In the genomic region with DNA sequence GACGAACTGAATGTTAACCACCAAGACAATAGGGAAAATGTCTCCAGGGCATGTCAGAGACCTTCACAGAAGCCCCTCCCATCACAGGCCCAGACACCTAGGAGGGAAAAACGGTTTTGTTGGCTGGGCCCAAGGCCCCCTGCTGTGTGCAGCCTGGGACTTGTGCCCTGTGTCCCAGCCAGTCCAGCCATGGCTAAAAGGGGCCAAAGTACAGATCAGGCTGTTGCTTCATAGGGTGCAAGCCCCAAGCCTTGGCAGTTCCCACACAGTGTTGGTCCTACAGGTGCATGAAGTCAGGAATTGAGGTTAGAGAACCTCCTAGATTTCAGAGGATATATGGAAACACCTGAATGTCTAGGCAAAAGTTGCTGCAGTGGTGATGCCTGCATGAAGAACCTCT, we compare ENCODE assay signal across 2 cellular contexts.
TF ChIP-seq lines count a peak whose summit lies in the region.

No MANE protein-coding gene starts in this region.

TF ChIP-seq in HepG2, 621 proteins besides CTCF, POLR2A, EP300 and RAD21 (continued from another document):
- TF ChIP-seq, protein P1, sequence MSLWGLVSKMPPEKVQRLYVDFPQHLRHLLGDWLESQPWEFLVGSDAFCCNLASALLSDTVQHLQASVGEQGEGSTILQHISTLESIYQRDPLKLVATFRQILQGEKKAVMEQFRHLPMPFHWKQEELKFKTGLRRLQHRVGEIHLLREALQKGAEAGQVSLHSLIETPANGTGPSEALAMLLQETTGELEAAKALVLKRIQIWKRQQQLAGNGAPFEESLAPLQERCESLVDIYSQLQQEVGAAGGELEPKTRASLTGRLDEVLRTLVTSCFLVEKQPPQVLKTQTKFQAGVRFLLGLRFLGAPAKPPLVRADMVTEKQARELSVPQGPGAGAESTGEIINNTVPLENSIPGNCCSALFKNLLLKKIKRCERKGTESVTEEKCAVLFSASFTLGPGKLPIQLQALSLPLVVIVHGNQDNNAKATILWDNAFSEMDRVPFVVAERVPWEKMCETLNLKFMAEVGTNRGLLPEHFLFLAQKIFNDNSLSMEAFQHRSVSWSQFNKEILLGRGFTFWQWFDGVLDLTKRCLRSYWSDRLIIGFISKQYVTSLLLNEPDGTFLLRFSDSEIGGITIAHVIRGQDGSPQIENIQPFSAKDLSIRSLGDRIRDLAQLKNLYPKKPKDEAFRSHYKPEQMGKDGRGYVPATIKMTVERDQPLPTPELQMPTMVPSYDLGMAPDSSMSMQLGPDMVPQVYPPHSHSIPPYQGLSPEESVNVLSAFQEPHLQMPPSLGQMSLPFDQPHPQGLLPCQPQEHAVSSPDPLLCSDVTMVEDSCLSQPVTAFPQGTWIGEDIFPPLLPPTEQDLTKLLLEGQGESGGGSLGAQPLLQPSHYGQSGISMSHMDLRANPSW (CRISPR knock-in tag; IDR thresholded peaks at IDR 0.05; ENCODE audit: borderline replicate concordance) = no peak
- TF ChIP-seq ZBTB7A (CRISPR knock-in tag; IDR thresholded peaks at IDR 0.05) = no peak
- no peak for TF ChIP-seq ZNF574 (CRISPR knock-in tag; IDR thresholded peaks at IDR 0.05)
- no peak for TF ChIP-seq ZSCAN21 (CRISPR knock-in tag; IDR thresholded peaks at IDR 0.05; ENCODE audit: borderline replicate concordance)
- TF ChIP-seq ZNF572 (CRISPR knock-in tag; IDR thresholded peaks at IDR 0.05) = no peak
- no peak for TF ChIP-seq JARID2 (CRISPR knock-in tag; IDR thresholded peaks at IDR 0.05; ENCODE audit: insufficient replicate concordance)
TF ChIP-seq in HepG2: peak in this region for 0.

TF ChIP-seq in HEK293, 187 proteins besides CTCF, POLR2A, EP300 and RAD21 (continued from another document):
- no peak for TF ChIP-seq ZNF692 (tag by site-specific recombination; IDR thresholded peaks at IDR 0.05)
